8 cellular contexts compared by ENCODE assay signal in genomic region chr5:14817762-14818136, GRCh38. TPM values are rescaled to one million over a fixed set of nuclear protein-coding genes. Genes with fewer than 3 reads are reported as not detected.
DNase-seq lines count a peak whose midpoint lies in the region; ATAC-seq, FAIRE-seq and TF ChIP-seq lines count a peak whose summit lies in the region.
"Not testable (repeated sequence)": the region's sequence is repeated elsewhere in the genome, so short reads cannot be mapped to it uniquely, and the experiment has no call there.

No MANE protein-coding gene starts in this region.

- not testable (repeated sequence) for H3K79me1 ChIP-seq in mesenchymal stem cell (replicated peaks; ENCODE audit: low read length, poor library complexity, severe bottlenecking)

- TF ChIP-seq POLR2A in GM12878 (IDR thresholded peaks at IDR 0.05; ENCODE audit: low read depth, low read length), result not testable (repeated sequence)

- not testable (repeated sequence) for BruUV-seq in GM12878 (replicated peaks; lab: Mats Ljungman, UMichigan)

- not testable (repeated sequence) for H2BK5ac ChIP-seq in mesenchymal stem cell (ENCODE audit: low read depth, low read length, poor library complexity, severe bottlenecking)

- H4K20me1 ChIP-seq in BLaER1; GM12878 (ENCODE audit: control insufficient read depth, insufficient read depth): not testable (repeated sequence)

- not testable (repeated sequence) for H3K36me3 Mint-ChIP-seq in T-helper 17 cell (ENCODE audit: low read depth); stimulated activated naive B cell treated with anti-CD40 and anti-IgM and Interleukin-4, amounts not matched to agents 10 μg/mL and 1 μg/mL and 100 μg/mL, for 72 hours

- H3K18ac ChIP-seq in mesenchymal stem cell (ENCODE audit: low read depth in 1 of 2, low read length in 2 of 2), result not testable (repeated sequence)

- TF ChIP-seq RAD21 in GM12878 (IDR thresholded peaks at IDR 0.05; ENCODE audit: insufficient read depth, low read depth, low read length), result not testable (repeated sequence)

- peak; percentile 61 for ATAC-seq in GM19043 (IDR thresholded peaks at IDR 0.05; ENCODE audit: low read depth, unreplicated experiment)
- peak; percentile 51 for ATAC-seq in HG03103 (IDR thresholded peaks at IDR 0.05; ENCODE audit: low read depth, unreplicated experiment)
- ATAC-seq in T-helper 17 cell, result not testable (repeated sequence)
- peak; percentile 39 for ATAC-seq in GM12878
- peak; percentile 76 to 78 for ATAC-seq in stimulated activated naive B cell treated with anti-CD40 and anti-IgM and Interleukin-4, amounts not matched to agents 10 μg/mL and 1 μg/mL and 100 μg/mL, for 72 hours (replicated peaks)

- not testable (repeated sequence) for FAIRE-seq in GM12878 (lab: Jason Lieb, UNC)

- H3K36me3 ChIP-seq in BLaER1, result peaks cover 14% of the 10 kb centered on the region
- H3K36me3 ChIP-seq in HEK293 (ENCODE audit: control insufficient read depth in 2 of 2, insufficient read depth in 1 of 2, low read length in 2 of 2); GM12878 (ENCODE audit: control insufficient read depth in 2 of 2, insufficient read depth in 2 of 2, low read length in 1 of 2); mesenchymal stem cell (ENCODE audit: control insufficient read depth in 1 of 2, insufficient read depth in 2 of 2, low read depth in 1 of 2, low read length in 2 of 2): not testable (repeated sequence)

- in situ Hi-C loops in GM12878 (cut with MboI), result not testable (repeated sequence)

- SMC1A ChIA-PET in GM12878 (lab: Charles Lee; ENCODE audit: uncharacterized antibody, unreplicated experiment), result interaction anchor here (0.7 to 2.1 kb wide), 6 partner anchors 9 to 151 kb away, joined by 3 to 6 read pairs (median 4); no protein-coding TSS in a partner anchor

- H3K79me2 ChIP-seq in GM12878 (ENCODE audit: control insufficient read depth, insufficient read depth, low read length), result not testable (repeated sequence)

- not testable (repeated sequence) for H4K8ac ChIP-seq in mesenchymal stem cell (ENCODE audit: low read length)

- not testable (repeated sequence) for TF ChIP-seq EP300 in GM12878 (IDR thresholded peaks at IDR 0.05; ENCODE audit: borderline replicate concordance in 1 of 2, control insufficient read depth in 1 of 2, low read depth in 2 of 2, low read length in 2 of 2)

- peak overlapping the region; percentile 41 for H3K27ac Mint-ChIP-seq in T-helper 17 cell
- H3K27ac Mint-ChIP-seq in stimulated activated naive B cell treated with anti-CD40 and anti-IgM and Interleukin-4, amounts not matched to agents 10 μg/mL and 1 μg/mL and 100 μg/mL, for 72 hours, result not testable (repeated sequence)

- H3K23ac ChIP-seq in mesenchymal stem cell (ENCODE audit: low read length in 2 of 2), result not testable (repeated sequence)

- not testable (repeated sequence) for H4K91ac ChIP-seq in mesenchymal stem cell (ENCODE audit: low read length)

- H2BK120ac ChIP-seq in mesenchymal stem cell (ENCODE audit: low read depth, low read length), result not testable (repeated sequence)

- not testable (repeated sequence) for TF ChIP-seq CTCF in HEK293 (tag by site-specific recombination; IDR thresholded peaks at IDR 0.05); GM12878 (IDR thresholded peaks at IDR 0.05 in 2 of 3, conservative IDR thresholded peaks at IDR 0.05 in 1 of 3; ENCODE audit: control insufficient read depth in 2 of 3, extremely low read depth in 1 of 3, insufficient read depth in 1 of 3, low read depth in 3 of 3, low read length in 3 of 3)

- not testable (repeated sequence) for H2AFZ ChIP-seq in GM12878 (ENCODE audit: control insufficient read depth, low read depth, low read length); mesenchymal stem cell (ENCODE audit: low read depth, low read length)

- DNase-seq in T-helper 17 cell; GM12878 (ENCODE audit: low read depth, low spot score); mesenchymal stem cell; stimulated activated naive B cell treated with anti-CD40 and anti-IgM and Interleukin-4, amounts not matched to agents 10 μg/mL and 1 μg/mL and 100 μg/mL, for 72 hours: not testable (repeated sequence)

- H3K27me3 ChIP-seq in BLaER1; GM12878 (replicated peaks in 1 of 2; ENCODE audit: control insufficient read depth in 2 of 2, insufficient read depth in 2 of 2, low read length in 1 of 2); mesenchymal stem cell (ENCODE audit: control insufficient read depth in 1 of 2, insufficient read depth in 1 of 2, low read length in 2 of 2): not testable (repeated sequence)

- not testable (repeated sequence) for H3K14ac ChIP-seq in mesenchymal stem cell (ENCODE audit: low read length in 2 of 2)

- H2AK5ac ChIP-seq in mesenchymal stem cell (ENCODE audit: low read length, severe bottlenecking), result not testable (repeated sequence)

- H3K4me1 Mint-ChIP-seq in T-helper 17 cell, result peaks cover 31% of the 10 kb centered on the region
- H3K4me1 Mint-ChIP-seq in stimulated activated naive B cell treated with anti-CD40 and anti-IgM and Interleukin-4, amounts not matched to agents 10 μg/mL and 1 μg/mL and 100 μg/mL, for 72 hours, result peaks cover 31 to 41% of the 10 kb centered on the region in 2 donors

- WGBS in GM12878 (ENCODE audit: insufficient coverage, insufficient replicate concordance, low lambda C conversion rate, missing lambda C conversion rate), result 4% methylated on average over 2 of the region's 2 CpGs
- WGBS in mesenchymal stem cell, result 92% methylated on average over 1 of the region's 2 CpGs

- H3K9ac ChIP-seq in BLaER1; GM12878 (ENCODE audit: control insufficient read depth, insufficient read depth, low read length): not testable (repeated sequence)
- peak overlapping the region; percentile 55 for H3K9ac ChIP-seq in mesenchymal stem cell (ENCODE audit: low read length)

- H3K4me3 ChIP-seq in BLaER1; HEK293 (ENCODE audit: low read depth, low read length); GM12878: not testable (repeated sequence)
- H3K4me3 ChIP-seq in mesenchymal stem cell (ENCODE audit: insufficient read depth in 1 of 2, low read depth in 1 of 2, low read length in 2 of 2), result peak overlapping the region in 1 of 2 experiments; percentile 41

- H2BK15ac ChIP-seq in mesenchymal stem cell (ENCODE audit: low read depth, poor library complexity, severe bottlenecking), result not testable (repeated sequence)

- intact Hi-C loops in GM12878 (cut with micrococcal nuclease; ENCODE audit: unreplicated experiment), result not testable (repeated sequence)

- H3K4ac ChIP-seq in mesenchymal stem cell (ENCODE audit: low read depth in 1 of 2, low read length in 2 of 2), result not testable (repeated sequence)

- not testable (repeated sequence) for H3K27me3 Mint-ChIP-seq in T-helper 17 cell; stimulated activated naive B cell treated with anti-CD40 and anti-IgM and Interleukin-4, amounts not matched to agents 10 μg/mL and 1 μg/mL and 100 μg/mL, for 72 hours

- RAD21 ChIA-PET in GM12878 (lab: Charles Lee; ENCODE audit: unreplicated experiment), result interaction anchor here (1.5 kb wide), 1 partner anchor 8 kb away, joined by 6 read pairs; no protein-coding TSS in a partner anchor

- H3K4me3 Mint-ChIP-seq in T-helper 17 cell; stimulated activated naive B cell treated with anti-CD40 and anti-IgM and Interleukin-4, amounts not matched to agents 10 μg/mL and 1 μg/mL and 100 μg/mL, for 72 hours: not testable (repeated sequence)

- POLR2A ChIA-PET in HEK293 (lab: Yijun Ruan, JAX), result interaction anchor here (0.6 kb wide), 1 partner anchor 26 kb away, joined by 3 read pairs; no protein-coding TSS in a partner anchor
- POLR2A ChIA-PET in GM12878 (lab: Charles Lee), result interaction anchor here (1.0 to 1.6 kb wide), 3 partner anchors 9 to 55 kb away, joined by 4 to 9 read pairs (median 6); no protein-coding TSS in a partner anchor

- H3K4me1 ChIP-seq in BLaER1, result peaks cover 41% of the 10 kb centered on the region
- H3K4me1 ChIP-seq in HEK293 (ENCODE audit: control insufficient read depth, insufficient read depth, low read length); GM12878 (ENCODE audit: control insufficient read depth, insufficient read depth, low read length); mesenchymal stem cell (ENCODE audit: control insufficient read depth, insufficient read depth, low read depth, low read length): not testable (repeated sequence)

- not testable (repeated sequence) for H2BK12ac ChIP-seq in mesenchymal stem cell (ENCODE audit: low read length in 2 of 2)

- H3K9me3 Mint-ChIP-seq in stimulated activated naive B cell treated with anti-CD40 and anti-IgM and Interleukin-4, amounts not matched to agents 10 μg/mL and 1 μg/mL and 100 μg/mL, for 72 hours, result not testable (repeated sequence)

- H3K4me2 ChIP-seq in BLaER1, result 0 out of 2 replicates have a peak overlapping the region, but pooled peaks have one; percentile 3
- H3K4me2 ChIP-seq in GM12878 (ENCODE audit: control insufficient read depth, insufficient read depth); mesenchymal stem cell (ENCODE audit: low read length, poor library complexity, severe bottlenecking): not testable (repeated sequence)

- CTCF ChIA-PET in HEK293 (lab: Yijun Ruan, JAX), result interaction anchor here (0.6 to 1.7 kb wide), 4 partner anchors 91 to 832 kb away, joined by 3 to 6 read pairs (median 3); no protein-coding TSS in a partner anchor
- CTCF ChIA-PET in GM12878 (lab: Yijun Ruan, JAX), result interaction anchor here (0.8 to 2.1 kb wide), 5 partner anchors 8 to 91 kb away, joined by 4 to 6 read pairs (median 4); no protein-coding TSS in a partner anchor

- not testable (repeated sequence) for H3K27ac ChIP-seq in BLaER1; HEK293 (ENCODE audit: extremely low read depth, low read depth, low read length); GM12878 (ENCODE audit: control insufficient read depth, insufficient read depth); mesenchymal stem cell (ENCODE audit: low read length, poor library complexity, severe bottlenecking)

- not testable (repeated sequence) for H3K9me3 ChIP-seq in BLaER1; HEK293 (ENCODE audit: control insufficient read depth, insufficient read depth, low read depth, low read length); T-helper 17 cell (ENCODE audit: control insufficient read depth, low read length, poor library complexity, severe bottlenecking); GM12878 (replicated peaks; ENCODE audit: control insufficient read depth, insufficient read depth, low read length); mesenchymal stem cell (ENCODE audit: control insufficient read depth, low read length)

RNA-seq across cellular contexts. Expression of gene ANKH, which starts 53.8 kb away (rescaled TPM):
- 100 to 1,000 TPM in 1 of 2 donors, 10 to 100 TPM in 1; 86.8 to 109 TPM for total RNA-seq in T-helper 17 cell
- total RNA-seq in GM12878 (2013; cell fraction: nucleolus; rRNA removed), result 43.9 and 52.0 TPM in 2 replicates
- 8.9 and 11.5 TPM in 2 replicates for total RNA-seq in GM12878 (2014; rRNA removed)
- total RNA-seq in GM12878 (2014; rRNA removed; fragmentation: Illumina TruSeq; extraction: Trizol), result 17.4 and 17.6 TPM in 2 replicates
- total RNA-seq in GM12878 (2021), result 43.9 and 49.2 TPM in 2 replicates
- 5.6 TPM for polyA plus RNA-seq in GM12878 (2011; ENCODE audit: low read depth)
- 21.1 and 23.9 TPM in 2 replicates for polyA plus RNA-seq in GM12878 (2011; rRNA removed)
- polyA plus RNA-seq in GM12878 (2011; cell fraction: cytosol; rRNA removed), result 27.8 and 34.6 TPM in 2 replicates
- polyA plus RNA-seq in GM12878 (2011; cell fraction: nucleus; rRNA removed), result 20.7 and 21.9 TPM in 2 replicates
- polyA plus RNA-seq in GM12878 (2012), result 11.3 and 14.3 TPM in 2 replicates
- 25.3 and 25.9 TPM in 2 replicates for polyA plus RNA-seq in GM12878 (2014; fragmentation: Illumina TruSeq; extraction: Trizol)
- polyA plus RNA-seq in GM12878 (2014; fragmentation: Nextera tagmentation; extraction: Ambion mirVana), result 1 to 10 TPM; 3.8 to 5.1 TPM
- polyA plus RNA-seq in GM12878 (2014; rRNA removed), result 21.9 and 25.5 TPM in 2 replicates
- 10 to 100 TPM in 1 of 2 experiments, 1 to 10 TPM in 1; 2.1 to 11.5 TPM for polyA plus RNA-seq in GM12878 (2016; fragmentation: Nextera tagmentation; extraction: Ambion mirVana)
- 23.4 and 27.2 TPM in 2 replicates for polyA minus RNA-seq in GM12878 (2011; rRNA and poly(A)+ RNA removed)
- polyA minus RNA-seq in GM12878 (2011; cell fraction: cytosol; rRNA and poly(A)+ RNA removed), result 13.6 and 18.4 TPM in 2 replicates
- 21.5 and 42.4 TPM in 2 replicates for polyA minus RNA-seq in GM12878 (2011; cell fraction: nucleus; rRNA and poly(A)+ RNA removed)
- 4.8 TPM for polyA plus RNA-seq in mesenchymal stem cell (2013, experiment 1 of 2)
- 5.1 TPM for polyA plus RNA-seq in mesenchymal stem cell (2013, experiment 2 of 2)
